In the genomic region with DNA sequence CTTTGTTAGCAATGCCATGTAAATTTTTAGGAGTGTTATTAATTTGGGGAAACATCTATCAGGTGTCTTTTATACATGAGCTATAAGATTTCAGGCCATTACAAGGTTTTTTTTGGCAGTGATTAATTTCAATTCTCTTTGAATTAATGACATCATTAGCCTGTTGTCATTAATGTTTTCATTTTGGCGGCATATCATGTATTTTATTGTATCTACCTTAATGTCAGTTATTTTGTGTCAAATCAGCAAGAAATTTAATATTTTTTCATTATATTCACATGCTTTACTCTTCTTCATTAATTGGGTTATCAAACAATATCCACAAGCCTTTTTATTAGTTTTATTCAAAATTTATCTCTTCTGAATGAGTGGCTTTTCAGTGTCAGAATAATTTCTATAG, we compare ENCODE assay signal across 32 cellular contexts.
"Had no signal": no experiment of that assay in that cellular context is flagged by ENCODE, and none has a peak within 500 bp of the region (broad histone marks: within the 10 kb centered on the region; RNA-seq: fewer than 3 reads in every experiment).

No MANE protein-coding gene starts in this region.

- H3K4me1 ChIP-seq: adrenal gland, body of pancreas, breast epithelium had no signal

- ATAC-seq: activated CD8-positive, alpha-beta T cell treated with anti-CD3 and anti-CD28 coated beads for 36 hours; activated naive CD4-positive, alpha-beta T cell treated with anti-CD3 and anti-CD28 coated beads, Interleukin-2, amount 50 U/mL, for 72 hours; activated T-cell treated with anti-CD3 and anti-CD28 coated beads, Interleukin-2, amount 50 U/mL, for 4 hours; activated T-cell treated with anti-CD3 and anti-CD28 coated beads, Interleukin-2, amount 50 U/mL, for 72 hours; activated T-helper 17 cell treated with anti-CD3 and anti-CD28 coated beads, Interleukin-2, amount 50 U/mL, for 72 hours; body of pancreas had no signal

- H3K4me3 ChIP-seq: adrenal gland, body of pancreas, breast epithelium had no signal

- H3K36me3 ChIP-seq: adrenal gland, brain microvascular endothelial cell, breast epithelium had no signal

- H3K27ac ChIP-seq: adrenal gland, body of pancreas, brain microvascular endothelial cell, breast epithelium, VCaP had no signal

- H3K27me3 ChIP-seq: adrenal gland, body of pancreas, brain microvascular endothelial cell, breast epithelium had no signal

- FAIRE-seq: astrocyte, TTC549 had no signal

- DNase-seq: activated B cell treated with CpG ODN at 0.5 μM for 24 hours; activated CD4-positive, alpha-beta memory T cell treated with anti-CD3 and anti-CD28 coated beads for 36 hours; activated CD4-positive, alpha-beta T cell treated with anti-CD3 and anti-CD28 coated beads for 4 hours; activated CD4-positive, alpha-beta T cell treated with anti-CD3 and anti-CD28 coated beads, Interleukin-2, amount 50 U/mL, for 1 hour; activated CD4-positive, alpha-beta T cell treated with anti-CD3 and anti-CD28 coated beads, Interleukin-2, amount 50 U/mL, for 4 hours; activated CD4-positive, CD25-positive, alpha-beta regulatory T cell treated with anti-CD3 and anti-CD28 coated beads, Interleukin-2, amount 50 U/mL, for 72 hours; activated CD8-positive, alpha-beta memory T cell treated with anti-CD3 and anti-CD28 coated beads, Interleukin-2, amount 50 U/mL, for 4 hours; activated CD8-positive, alpha-beta T cell treated with anti-CD3 and anti-CD28 coated beads for 36 hours; activated effector memory CD4-positive, alpha-beta T cell treated with anti-CD3 and anti-CD28 coated beads, Interleukin-2, amount 50 U/mL, for 16 hours; activated gamma-delta T cell treated with Interleukin-2 at 50 U/mL for 16 hours; activated naive CD4-positive, alpha-beta T cell; activated naive CD4-positive, alpha-beta T cell treated with anti-CD3 and anti-CD28 coated beads for 36 hours; activated naive CD4-positive, alpha-beta T cell treated with anti-CD3 and anti-CD28 coated beads, Interleukin-2, amount 50 U/mL, for 16 hours; activated naive CD8-positive, alpha-beta T cell treated with anti-CD3 and anti-CD28 coated beads for 36 hours; activated T-cell treated with anti-CD3 and anti-CD28 coated beads for 4 hours; activated T-cell treated with anti-CD3 and anti-CD28 coated beads, Interleukin-2, amount 50 U/mL, for 1 hour; activated T-cell treated with anti-CD3 and anti-CD28 coated beads, Interleukin-2, amount 50 U/mL, for 4 hours; activated T-cell treated with anti-CD3 and anti-CD28 coated beads, Interleukin-2, amount 50 U/mL, for 72 hours; adrenal gland; amniotic stem cell; aorta; body of pancreas; brain microvascular endothelial cell; central memory CD4-positive, alpha-beta T cell; T-helper 2 cell; T-helper 9 cell had no signal

- H3K9me3 ChIP-seq: adrenal gland, body of pancreas, breast epithelium had no signal
